ENCODE assay signal across 8 cellular contexts in genomic region chr1:65958561-65959350, GRCh38.
DNase-seq lines count a peak whose midpoint lies in the region; ATAC-seq and TF ChIP-seq lines count a peak whose summit lies in the region.

No MANE protein-coding gene starts in this region.

- no peaks in the 10 kb centered on the region for H3K36me3 Mint-ChIP-seq in Calu3 (ENCODE audit: insufficient read depth, unreplicated experiment)

- H3K27ac ChIP-seq in breast epithelium (no peak overlapping the region), layer of hippocampus (ENCODE audit: low read depth, low read length) (peak overlapping the region; percentile 8), tibial nerve (no peak overlapping the region)

- H3K4me1 Mint-ChIP-seq in Calu3 (ENCODE audit: low read depth, unreplicated experiment) = peaks cover 23% of the 10 kb centered on the region

- TF ChIP-seq CTCF in Calu3 (IDR thresholded peaks at IDR 0.05; ENCODE audit: unreplicated experiment) = peak; percentile 75
- TF ChIP-seq CTCF in breast epithelium (IDR thresholded peaks at IDR 0.05) = peak; percentile 50 to 80 (median 75)
- TF ChIP-seq CTCF in tibial nerve (IDR thresholded peaks at IDR 0.05) = peak; percentile 45 to 83 (median 59)
- TF ChIP-seq CTCF in omental fat pad (IDR thresholded peaks at IDR 0.05) = no peak

- no peak overlapping the region for H3K27ac Mint-ChIP-seq in Calu3 (ENCODE audit: unreplicated experiment)

- H3K4me3 ChIP-seq in breast epithelium = no peak overlapping the region
- H3K4me3 ChIP-seq in tibial nerve = no peak overlapping the region

- H3K9me3 ChIP-seq in breast epithelium = no peaks in the 10 kb centered on the region
- H3K9me3 ChIP-seq in tibial nerve = no peaks in the 10 kb centered on the region

- DNase-seq in Calu3 (peak; percentile 30), NOMO-1 treated with dmso at 0.1 percent for 144 hours (lab: John Stamatoyannopoulos, UW; ENCODE audit: unreplicated experiment) (peak; percentile 2), breast epithelium (ENCODE audit: low spot score in 2 of 2) (no peak), tibial nerve (ENCODE audit: low spot score in 2 of 2) (no peak), omental fat pad (ENCODE audit: low spot score) (no peak)

- no peaks in the 10 kb centered on the region for H3K27me3 ChIP-seq in breast epithelium
- H3K27me3 ChIP-seq in layer of hippocampus (ENCODE audit: control insufficient read depth, insufficient read depth, low read length) = no peaks in the 10 kb centered on the region
- no peaks in the 10 kb centered on the region for H3K27me3 ChIP-seq in tibial nerve

- TF ChIP-seq POLR2A in breast epithelium (IDR thresholded peaks at IDR 0.05) (no peak), tibial nerve (IDR thresholded peaks at IDR 0.05) (no peak)

- BruUV-seq in Calu3 (replicated peaks; lab: Mats Ljungman, UMichigan) = no TSS peak

- 50 to 60% methylated on average over 12 of the region's 12 CpGs for WGBS in tibial nerve, 2 donors

- no peak overlapping the region for H3K4me3 Mint-ChIP-seq in Calu3 (ENCODE audit: low read depth, unreplicated experiment)

- H3K4me1 ChIP-seq in breast epithelium = peaks cover 0 to 5% of the 10 kb centered on the region in 2 donors
- peaks cover 0 to 12% (median 6%) of the 10 kb centered on the region in 4 donors for H3K4me1 ChIP-seq in tibial nerve

- CTCF ChIA-PET in Calu3 (lab: Charles Lee) = interaction anchor here (0.6 to 2.3 kb wide), 4 partner anchors 284 to 710 kb away, joined by 3 to 26 read pairs (median 4); no protein-coding TSS in a partner anchor

- H3K27me3 Mint-ChIP-seq in Calu3 (ENCODE audit: unreplicated experiment) = no peaks in the 10 kb centered on the region

- no peaks in the 10 kb centered on the region for H3K9me3 Mint-ChIP-seq in Calu3 (ENCODE audit: low read depth, unreplicated experiment)

- intact Hi-C loops in Calu3 (cut with micrococcal nuclease; ENCODE audit: unreplicated experiment) = loop anchor here (1.0 to 10.0 kb wide), 3 partner anchors 284 to 724 kb away; no protein-coding TSS in a partner anchor
- intact Hi-C loops in breast epithelium (cut with DNase I; ENCODE audit: low total_unique reads) = no loop called here

- H3K36me3 ChIP-seq in breast epithelium (no peaks in the 10 kb centered on the region), tibial nerve (no peaks in the 10 kb centered on the region)

- ATAC-seq in GM18519 (IDR thresholded peaks at IDR 0.05; ENCODE audit: low FRiP score, unreplicated experiment) (peak; percentile 79), HG03520 (IDR thresholded peaks at IDR 0.05; ENCODE audit: unreplicated experiment) (peak; percentile 62), omental fat pad (ENCODE audit: low FRiP score) (no peak)

- no peak for TF ChIP-seq EP300 in tibial nerve (IDR thresholded peaks at IDR 0.05)

Comparison
In these comparisons a context has a peak if more than half of its experiments do, and no peak if none do; other contexts are left out.
1. DNase-seq: peak in Calu3 (single experiment) and NOMO-1 treated with dmso at 0.1 percent for 144 hours (single experiment); none in breast epithelium (0 of 2), tibial nerve (0 of 2) and omental fat pad (single experiment).
2. CTCF ChIP-seq: peak in Calu3 (single experiment), breast epithelium (3 of 3) and tibial nerve (5 of 5); none in omental fat pad (0 of 3).